Comparison of ENCODE assay signal across 1 cellular context in genomic region chrX:132623307-132623706, GRCh38.
A peak's percentile ranks its signal among the peaks of the same experiment; 100 is the strongest.
TF ChIP-seq lines count a peak whose summit lies in the region.

No MANE protein-coding gene starts in this region.

TF ChIP-seq in GM12878, 131 proteins besides CTCF, POLR2A, EP300 and RAD21:
- TF ChIP-seq SPI1 (IDR thresholded peaks at IDR 0.05; ENCODE audit: borderline replicate concordance, insufficient read depth, low read depth, low read length) (peak; percentile 10; the same call in 1 of the 2 replicates), DPF2 (IDR thresholded peaks at IDR 0.05) (no peak), ASH2L (IDR thresholded peaks at IDR 0.05; ENCODE audit: borderline replicate concordance, low read depth) (no peak), ESRRA (IDR thresholded peaks at IDR 0.05; ENCODE audit: low read length) (no peak), BMI1 (IDR thresholded peaks at IDR 0.05; ENCODE audit: borderline replicate concordance) (no peak), ZNF217 (IDR thresholded peaks at IDR 0.05) (no peak), ZNF384 (IDR thresholded peaks at IDR 0.05; ENCODE audit: borderline replicate concordance, low read depth, low read length) (no peak)
